18 cellular contexts compared by ENCODE assay signal in genomic region chr1:156157506-156157905, GRCh38. TPM values are rescaled to one million over a fixed set of nuclear protein-coding genes. Genes with fewer than 3 reads are reported as not detected.
DNase-seq lines count a peak whose midpoint lies in the region; ATAC-seq, FAIRE-seq and TF ChIP-seq lines count a peak whose summit lies in the region.
"Had no signal": no experiment of that assay in that cellular context is flagged by ENCODE, and none has a peak within 500 bp of the region (broad histone marks: within the 10 kb centered on the region; RNA-seq: fewer than 3 reads in every experiment).

No MANE protein-coding gene starts in this region.

- H3K4me1 Mint-ChIP-seq in natural killer cell treated with Interleukin-12 subunit alpha and Interleukin-12 subunit beta and Interleukin-15 and Interleukin-18, amount 100 ng/mL, for 72 hours (ENCODE audit: low read depth in 2 of 2) = peaks cover 42 to 53% of the 10 kb centered on the region in 2 donors
- peaks cover 12 to 22% of the 10 kb centered on the region in 2 donors for H3K4me1 Mint-ChIP-seq in natural killer cell
- H3K4me1 Mint-ChIP-seq in T-helper 2 cell treated with Interferon-gamma antibody and Interleukin-4, amounts not matched to agents 5 μg/mL and 100 μg/mL, for 36 hours (ENCODE audit: low read depth) = peaks cover 61% of the 10 kb centered on the region
- peaks cover 87% of the 10 kb centered on the region for H3K4me1 Mint-ChIP-seq in stimulated activated memory B cell treated with anti-CD40 and anti-IgM and Interleukin-4, amounts not matched to agents 10 μg/mL and 1 μg/mL and 100 μg/mL, for 72 hours

- H3K4me3 Mint-ChIP-seq in natural killer cell treated with Interleukin-12 subunit alpha and Interleukin-12 subunit beta and Interleukin-15 and Interleukin-18, amount 100 ng/mL, for 72 hours = peak overlapping the region; percentile 54
- no peak overlapping the region for H3K4me3 Mint-ChIP-seq in natural killer cell
- no peak overlapping the region for H3K4me3 Mint-ChIP-seq in T-helper 2 cell treated with Interferon-gamma antibody and Interleukin-4, amounts not matched to agents 5 μg/mL and 100 μg/mL, for 36 hours
- peak overlapping the region; percentile 30 for H3K4me3 Mint-ChIP-seq in stimulated activated memory B cell treated with anti-CD40 and anti-IgM and Interleukin-4, amounts not matched to agents 10 μg/mL and 1 μg/mL and 100 μg/mL, for 72 hours

- no peak for TF ChIP-seq CTCF in natural killer cell (IDR thresholded peaks at IDR 0.05)

- FAIRE-seq in GM19239 (lab: Jason Lieb, UNC) = peak; percentile 70

- peaks cover 0 to 4% of the 10 kb centered on the region in 2 donors for H3K27me3 Mint-ChIP-seq in natural killer cell treated with Interleukin-12 subunit alpha and Interleukin-12 subunit beta and Interleukin-15 and Interleukin-18, amount 100 ng/mL, for 72 hours
- peaks cover 0 to 7% of the 10 kb centered on the region in 2 donors for H3K27me3 Mint-ChIP-seq in natural killer cell (ENCODE audit: low read depth in 2 of 2)
- no peaks in the 10 kb centered on the region for H3K27me3 Mint-ChIP-seq in T-helper 2 cell treated with Interferon-gamma antibody and Interleukin-4, amounts not matched to agents 5 μg/mL and 100 μg/mL, for 36 hours (ENCODE audit: low read depth)
- peaks cover 64% of the 10 kb centered on the region for H3K27me3 Mint-ChIP-seq in stimulated activated memory B cell treated with anti-CD40 and anti-IgM and Interleukin-4, amounts not matched to agents 10 μg/mL and 1 μg/mL and 100 μg/mL, for 72 hours
- H3K27me3 Mint-ChIP-seq: naive thymus-derived CD8-positive, alpha-beta T cell had no signal

- no peaks in the 10 kb centered on the region for H3K9me3 Mint-ChIP-seq in natural killer cell treated with Interleukin-12 subunit alpha and Interleukin-12 subunit beta and Interleukin-15 and Interleukin-18, amount 100 ng/mL, for 72 hours
- H3K9me3 Mint-ChIP-seq in natural killer cell = no peaks in the 10 kb centered on the region
- H3K9me3 Mint-ChIP-seq in T-helper 2 cell treated with Interferon-gamma antibody and Interleukin-4, amounts not matched to agents 5 μg/mL and 100 μg/mL, for 36 hours = no peaks in the 10 kb centered on the region
- no peaks in the 10 kb centered on the region for H3K9me3 Mint-ChIP-seq in stimulated activated memory B cell treated with anti-CD40 and anti-IgM and Interleukin-4, amounts not matched to agents 10 μg/mL and 1 μg/mL and 100 μg/mL, for 72 hours
- H3K9me3 Mint-ChIP-seq: naive thymus-derived CD8-positive, alpha-beta T cell had no signal

- no peak for ATAC-seq in natural killer cell treated with Interleukin-12 subunit alpha and Interleukin-12 subunit beta and Interleukin-15 and Interleukin-18, amount 100 ng/mL, for 72 hours
- ATAC-seq in natural killer cell (no peak), HG02973 (IDR thresholded peaks at IDR 0.05; ENCODE audit: unreplicated experiment) (no peak), GM18519 (IDR thresholded peaks at IDR 0.05; ENCODE audit: low FRiP score, unreplicated experiment) (no peak)
- no peak for ATAC-seq in stimulated activated memory B cell treated with anti-CD40 and anti-IgM and Interleukin-4, amounts not matched to agents 10 μg/mL and 1 μg/mL and 100 μg/mL, for 72 hours
- ATAC-seq: esophagus mucosa; naive thymus-derived CD8-positive, alpha-beta T cell; stimulated activated naive CD8-positive, alpha-beta T cell treated with anti-CD3 and anti-CD28 coated beads, Interleukin-15, Interleukin-2, amounts not matched to agents 100 U/mL and 50 U/mL, for 24 hours had no signal

- no peak for DNase-seq in natural killer cell treated with Interleukin-12 subunit alpha and Interleukin-12 subunit beta and Interleukin-15 and Interleukin-18, amount 100 ng/mL, for 72 hours (ENCODE audit: low spot score)
- DNase-seq in natural killer cell = no peak
- no peak for DNase-seq in GM19239 (ENCODE audit: insufficient read length, low spot score)
- DNase-seq in T-helper 2 cell treated with Interferon-gamma antibody and Interleukin-4, amounts not matched to agents 5 μg/mL and 100 μg/mL, for 36 hours (ENCODE audit: low spot score) = no peak
- no peak for DNase-seq in NCI-H1417 (lab: John Stamatoyannopoulos, UW)
- DNase-seq: activated gamma-delta T cell treated with Interleukin-2 at 50 U/mL for 16 hours; caudate nucleus; mesendoderm; naive thymus-derived CD8-positive, alpha-beta T cell; NCI-H1105 treated with DMSO at 0.1 percent for 48 hours; NCI-H526; Right ventricle myocardium superior; stimulated activated naive CD8-positive, alpha-beta T cell treated with anti-CD3 and anti-CD28 coated beads, Interleukin-15, Interleukin-2, amounts not matched to agents 100 U/mL and 50 U/mL, for 24 hours; transverse colon had no signal

- intact Hi-C loops in natural killer cell (cut with micrococcal nuclease) = no loop called here

- H3K27ac Mint-ChIP-seq in natural killer cell treated with Interleukin-12 subunit alpha and Interleukin-12 subunit beta and Interleukin-15 and Interleukin-18, amount 100 ng/mL, for 72 hours = peak overlapping the region in 1 of 2 donors; percentile 33
- no peak overlapping the region for H3K27ac Mint-ChIP-seq in natural killer cell
- H3K27ac Mint-ChIP-seq in T-helper 2 cell treated with Interferon-gamma antibody and Interleukin-4, amounts not matched to agents 5 μg/mL and 100 μg/mL, for 36 hours = peak overlapping the region; percentile 41
- peak overlapping the region; percentile 26 for H3K27ac Mint-ChIP-seq in stimulated activated memory B cell treated with anti-CD40 and anti-IgM and Interleukin-4, amounts not matched to agents 10 μg/mL and 1 μg/mL and 100 μg/mL, for 72 hours

- no peaks in the 10 kb centered on the region for H3K36me3 Mint-ChIP-seq in natural killer cell treated with Interleukin-12 subunit alpha and Interleukin-12 subunit beta and Interleukin-15 and Interleukin-18, amount 100 ng/mL, for 72 hours
- no peaks in the 10 kb centered on the region for H3K36me3 Mint-ChIP-seq in natural killer cell
- H3K36me3 Mint-ChIP-seq in T-helper 2 cell treated with Interferon-gamma antibody and Interleukin-4, amounts not matched to agents 5 μg/mL and 100 μg/mL, for 36 hours (ENCODE audit: low read depth) = peaks cover 4% of the 10 kb centered on the region
- peaks cover 41% of the 10 kb centered on the region for H3K36me3 Mint-ChIP-seq in stimulated activated memory B cell treated with anti-CD40 and anti-IgM and Interleukin-4, amounts not matched to agents 10 μg/mL and 1 μg/mL and 100 μg/mL, for 72 hours
- H3K36me3 Mint-ChIP-seq: naive thymus-derived CD8-positive, alpha-beta T cell had no signal

RNA-seq across cellular contexts. Expression of gene SEMA4A, which starts 4.1 kb away (rescaled TPM):
- 10 to 100 TPM in 1 of 2 donors, 1 to 10 TPM in 1; 3.9 to 16.6 TPM for total RNA-seq in natural killer cell treated with Interleukin-12 subunit alpha and Interleukin-12 subunit beta and Interleukin-15 and Interleukin-18, amount 100 ng/mL, for 72 hours
- total RNA-seq in natural killer cell = 10 to 100 TPM in 1 of 3 donors, 1 to 10 TPM in 2; 2.6 to 13.0 (median 7.0) TPM

RNA-seq across cellular contexts. Expression of gene SLC25A44, which starts 36.4 kb away (rescaled TPM):
- 10 to 100 TPM; 54.4 to 56.6 TPM for total RNA-seq in natural killer cell treated with Interleukin-12 subunit alpha and Interleukin-12 subunit beta and Interleukin-15 and Interleukin-18, amount 100 ng/mL, for 72 hours
- total RNA-seq in natural killer cell = 10 to 100 TPM; 17.1 to 49.2 (median 22.0) TPM

RNA-seq across cellular contexts. Expression of gene LMNA, which starts 43.0 kb away (rescaled TPM):
- total RNA-seq in natural killer cell treated with Interleukin-12 subunit alpha and Interleukin-12 subunit beta and Interleukin-15 and Interleukin-18, amount 100 ng/mL, for 72 hours = 10 to 100 TPM; 21.4 to 67.6 TPM
- 100 to 1,000 TPM; 201 to 504 (median 273) TPM for total RNA-seq in natural killer cell

RNA-seq across cellular contexts. Expression of gene PMF1, which starts 55.3 kb away (rescaled TPM):
- 100 to 1,000 TPM in 1 of 2 donors, 10 to 100 TPM in 1; 90.6 to 105 TPM for total RNA-seq in natural killer cell treated with Interleukin-12 subunit alpha and Interleukin-12 subunit beta and Interleukin-15 and Interleukin-18, amount 100 ng/mL, for 72 hours
- total RNA-seq in natural killer cell = 10 to 100 TPM; 61.5 to 70.3 (median 64.0) TPM

Comparison
In these comparisons a context has a peak if more than half of its experiments do, and no peak if none do; other contexts are left out.
1. H3K4me3 Mint-ChIP-seq: peak in natural killer cell treated with Interleukin-12 subunit alpha and Interleukin-12 subunit beta and Interleukin-15 and Interleukin-18, amount 100 ng/mL, for 72 hours (single experiment) and stimulated activated memory B cell treated with anti-CD40 and anti-IgM and Interleukin-4, amounts not matched to agents 10 μg/mL and 1 μg/mL and 100 μg/mL, for 72 hours (single experiment); none in natural killer cell (single experiment) and T-helper 2 cell treated with Interferon-gamma antibody and Interleukin-4, amounts not matched to agents 5 μg/mL and 100 μg/mL, for 36 hours (single experiment).
2. H3K27ac Mint-ChIP-seq: peak in T-helper 2 cell treated with Interferon-gamma antibody and Interleukin-4, amounts not matched to agents 5 μg/mL and 100 μg/mL, for 36 hours (single experiment) and stimulated activated memory B cell treated with anti-CD40 and anti-IgM and Interleukin-4, amounts not matched to agents 10 μg/mL and 1 μg/mL and 100 μg/mL, for 72 hours (single experiment); none in natural killer cell (0 of 2).